ENCODE assay signal across 19 cellular contexts in the genomic region with DNA sequence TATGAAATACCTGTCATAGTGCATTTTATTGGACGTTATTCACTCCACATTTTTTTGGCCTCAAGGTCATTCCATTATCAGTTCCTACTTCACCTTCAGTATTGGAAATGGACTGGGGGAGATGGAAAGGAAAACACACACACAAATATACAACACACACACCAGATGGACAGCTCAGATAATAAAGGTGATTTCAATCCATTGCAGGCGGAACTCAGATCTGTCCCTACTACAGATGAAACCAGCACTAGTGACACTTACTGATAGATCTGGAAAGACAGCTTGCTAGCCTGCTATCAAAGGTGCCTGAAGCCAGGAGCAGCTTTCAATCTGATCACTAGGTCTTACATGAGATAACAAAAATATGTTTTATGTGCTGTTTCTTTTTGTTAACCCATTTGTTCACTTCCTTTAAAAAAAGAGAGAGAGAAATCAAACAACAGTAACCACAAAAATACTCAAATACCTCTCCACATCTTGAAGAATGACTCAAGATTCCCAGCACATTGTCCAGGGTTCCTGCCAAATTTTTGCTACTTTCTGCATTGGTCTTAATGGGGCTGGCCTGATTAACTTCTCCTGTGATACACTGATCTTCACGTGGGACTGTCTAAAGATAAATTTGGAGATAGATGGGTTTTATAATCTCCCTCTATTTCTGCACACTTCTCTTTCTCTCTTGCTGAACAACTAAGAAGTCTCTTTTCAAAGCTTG.
"Had no signal": no experiment of that assay in that cellular context is flagged by ENCODE, and none has a peak within 500 bp of the region (broad histone marks: within the 10 kb centered on the region; RNA-seq: fewer than 3 reads in every experiment).

No MANE protein-coding gene starts in this region.

- ATAC-seq: activated CD8-positive, alpha-beta T cell treated with anti-CD3 and anti-CD28 coated beads for 36 hours; natural killer cell; T-helper 17 cell; WTC11 had no signal

- H3K27me3 ChIP-seq: dorsolateral prefrontal cortex, hepatocyte, stomach, testis, upper lobe of left lung had no signal

- H3K4me3 ChIP-seq: dorsolateral prefrontal cortex, hepatocyte, left ventricle myocardium inferior, stomach, testis, upper lobe of left lung had no signal

- H3K4me1 ChIP-seq: left ventricle myocardium inferior, testis had no signal

- H3K36me3 ChIP-seq: left ventricle myocardium inferior, stomach, upper lobe of left lung had no signal

- H3K9me3 ChIP-seq: left ventricle myocardium inferior, stomach, testis, upper lobe of left lung had no signal

- H3K27ac ChIP-seq: dorsolateral prefrontal cortex, hepatocyte, left ventricle myocardium inferior, stomach, testis, upper lobe of left lung had no signal

- H3K4me2 ChIP-seq: hepatocyte had no signal

- DNase-seq: activated CD4-positive, alpha-beta T cell treated with anti-CD3 and anti-CD28 coated beads for 48 hours; activated CD8-positive, alpha-beta T cell treated with anti-CD3 and anti-CD28 coated beads for 36 hours; activated effector memory CD4-positive, alpha-beta T cell treated with anti-CD3 and anti-CD28 coated beads, Interleukin-2, amount 50 U/mL, for 16 hours; activated T-cell treated with anti-CD3 and anti-CD28 coated beads, Interleukin-2, amount 50 U/mL, for 48 hours; amniotic stem cell; dorsolateral prefrontal cortex; endodermal cell; kidney; left ventricle myocardium inferior; mesenchymal stem cell; natural killer cell; stimulated activated CD4-positive, alpha-beta T cell treated with anti-CD3 and anti-CD28 coated beads, Interleukin-12 subunit alpha, Interleukin-12 subunit beta, amount 100 ng/mL, for 4 hours; stimulated activated CD4-positive, alpha-beta T cell treated with anti-CD3 and anti-CD28 coated beads, Interleukin-2, amount 100 ng/mL, for 24 hours; stomach; T-helper 17 cell; testis; upper lobe of left lung had no signal

- H3K79me2 ChIP-seq: hepatocyte had no signal

- H2AFZ ChIP-seq: hepatocyte had no signal
